Comparison of ENCODE assay signal across 1 cellular context in genomic region chr1:82124987-82125638, GRCh38.
TF ChIP-seq lines count a peak whose summit lies in the region.

No MANE protein-coding gene starts in this region.

TF ChIP-seq in HepG2, 621 proteins besides CTCF, POLR2A, EP300 and RAD21 (continued from another document):
- TF ChIP-seq MAX (IDR thresholded peaks at IDR 0.05) (no peak), ZNF33A (CRISPR knock-in tag; IDR thresholded peaks at IDR 0.05; ENCODE audit: borderline replicate concordance) (no peak), RFXAP (CRISPR knock-in tag; IDR thresholded peaks at IDR 0.05; ENCODE audit: borderline replicate concordance) (no peak), ZNF883 (CRISPR knock-in tag; IDR thresholded peaks at IDR 0.05; ENCODE audit: not compliant biosample characterization) (no peak), PCBP1 (IDR thresholded peaks at IDR 0.05; ENCODE audit: borderline replicate concordance, low read depth, low read length) (no peak), DRAP1 (CRISPR knock-in tag; IDR thresholded peaks at IDR 0.05) (no peak), TFE3 (CRISPR knock-in tag; IDR thresholded peaks at IDR 0.05) (no peak), MLXIP (CRISPR knock-in tag; IDR thresholded peaks at IDR 0.05; ENCODE audit: borderline replicate concordance) (no peak), IRF2 (CRISPR knock-in tag; IDR thresholded peaks at IDR 0.05) (no peak), YEATS2 (CRISPR knock-in tag; IDR thresholded peaks at IDR 0.05; ENCODE audit: borderline replicate concordance) (no peak), USF2 (IDR thresholded peaks at IDR 0.05; ENCODE audit: low read depth, low read length) (no peak), USF2 (CRISPR knock-in tag; IDR thresholded peaks at IDR 0.05; ENCODE audit: borderline replicate concordance) (no peak), ZSCAN25 (CRISPR knock-in tag; IDR thresholded peaks at IDR 0.05) (no peak), NFE2L1 (CRISPR knock-in tag; IDR thresholded peaks at IDR 0.05; ENCODE audit: borderline replicate concordance) (no peak)
